8 cellular contexts compared by ENCODE assay signal in the genomic region with DNA sequence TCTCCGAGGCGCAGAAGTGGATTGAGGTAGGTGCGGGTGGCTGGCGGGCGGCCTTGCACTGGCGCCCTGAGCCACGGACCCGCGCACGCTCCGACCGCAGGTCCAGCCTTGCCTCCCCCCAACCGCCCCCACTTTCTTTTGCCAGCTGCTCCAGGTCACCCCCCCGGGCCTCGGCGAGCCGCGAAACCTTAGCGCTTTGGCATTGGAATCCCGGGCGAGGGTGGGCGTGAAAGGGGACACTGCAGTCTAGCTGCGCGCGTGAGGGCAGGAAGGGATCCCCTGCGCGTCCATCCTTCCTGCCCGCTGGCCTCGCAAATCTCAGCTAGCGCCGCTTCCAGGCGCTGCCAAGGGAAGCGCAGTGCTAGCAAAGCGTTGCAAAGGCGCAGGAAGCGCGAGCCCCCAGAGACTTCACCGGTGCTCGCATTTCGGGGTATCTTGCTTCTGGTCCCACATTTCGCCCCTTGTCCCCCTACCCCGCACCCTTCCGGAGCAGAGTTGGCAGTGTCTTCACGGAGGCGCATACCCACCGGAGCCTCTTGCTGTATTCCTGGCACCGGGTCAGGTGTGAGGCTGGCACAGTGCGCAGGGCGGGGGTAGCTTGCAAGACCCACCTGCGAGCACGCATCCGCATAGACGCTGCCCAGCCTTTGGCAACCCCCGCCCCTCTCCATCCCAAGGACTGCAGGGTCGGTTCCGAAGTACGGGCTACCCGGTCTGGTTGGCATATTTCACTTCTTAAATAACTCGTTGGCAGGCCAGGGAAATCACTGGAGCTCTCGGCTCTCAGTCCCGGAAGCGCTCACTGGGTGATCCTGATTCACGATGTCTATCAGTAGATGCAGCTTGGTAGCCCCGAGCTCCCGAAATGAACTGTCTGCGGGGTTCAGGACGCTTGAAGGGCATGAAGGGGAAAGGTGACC.
DNase-seq lines count a peak whose midpoint lies in the region; ATAC-seq and TF ChIP-seq lines count a peak whose summit lies in the region.

No MANE protein-coding gene starts in this region.

- peak overlapping the region in 16 of 21 experiments; percentile 2 to 80 (median 37) for H3K27ac ChIP-seq in skin epidermis

- peak overlapping the region; percentile 51 to 68 (median 58) for H3K4me3 ChIP-seq in skin epidermis

- CTCF ChIA-PET in MCF 10A (lab: Yijun Ruan, JAX), result interaction anchor here (0.6 to 1.5 kb wide), 4 partner anchors 42 to 680 kb away, joined by 3 to 4 read pairs (median 3); partner anchors contain the start of gene LIMCH1

- peaks cover 0 to 3% of the 10 kb centered on the region in 2 donors for H3K36me3 Mint-ChIP-seq in CD14-positive monocyte
- H3K36me3 Mint-ChIP-seq in MCF 10A (ENCODE audit: insufficient read depth, unreplicated experiment), result no peaks in the 10 kb centered on the region

- H3K27me3 Mint-ChIP-seq in CD14-positive monocyte (ENCODE audit: low read depth in 3 of 3), result peaks cover 46 to 71% (median 67%) of the 10 kb centered on the region in 3 donors
- no peaks in the 10 kb centered on the region for H3K27me3 Mint-ChIP-seq in MCF 10A (ENCODE audit: insufficient read depth, unreplicated experiment)

- intact Hi-C loops in CD14-positive monocyte (cut with micrococcal nuclease), result no loop called here
- intact Hi-C loops in MCF 10A (cut with micrococcal nuclease), result loop anchor here (1.0 to 5.0 kb wide), 3 partner anchors 116 to 301 kb away; no protein-coding TSS in a partner anchor

- TF ChIP-seq CTCF in CD14-positive monocyte (IDR thresholded peaks at IDR 0.05), result no peak
- TF ChIP-seq CTCF in MCF 10A (IDR thresholded peaks at IDR 0.05; ENCODE audit: unreplicated experiment), result no peak

- peaks cover 17% of the 10 kb centered on the region for H3K4me1 Mint-ChIP-seq in CD14-positive monocyte
- H3K4me1 Mint-ChIP-seq in MCF 10A (ENCODE audit: insufficient read depth, unreplicated experiment), result peaks cover 30% of the 10 kb centered on the region

- BruUV-seq in MCF 10A (replicated peaks; lab: Mats Ljungman, UMichigan), result no TSS peak

- POLR2A ChIA-PET in MCF 10A (lab: Yijun Ruan, JAX), result interaction anchor here (0.6 to 1.7 kb wide), 10 partner anchors 10 to 267 kb away, joined by 3 to 5 read pairs (median 3); no protein-coding TSS in a partner anchor

- H3K4me3 Mint-ChIP-seq in CD14-positive monocyte (peak overlapping the region; percentile 87 to 99), MCF 10A (ENCODE audit: unreplicated experiment) (peak overlapping the region; percentile 89)

- H3K9me3 Mint-ChIP-seq in CD14-positive monocyte, result peaks cover 0 to 14% (median 3%) of the 10 kb centered on the region in 7 donors
- no peaks in the 10 kb centered on the region for H3K9me3 Mint-ChIP-seq in MCF 10A (ENCODE audit: unreplicated experiment)

- no peak for DNase-seq in CD14-positive monocyte (ENCODE audit: low spot score)
- peak; percentile 35 for DNase-seq in LHCN-M2 (ENCODE audit: low read depth)
- peak; percentile 62 for DNase-seq in MCF 10A (ENCODE audit: unreplicated experiment)
- DNase-seq in iris pigment epithelial cell (ENCODE audit: low read depth), result peak; percentile 55

- H3K27ac Mint-ChIP-seq in CD14-positive monocyte (peak overlapping the region in 3 of 7 donors; percentile 32 to 71 (median 41)), MCF 10A (ENCODE audit: low read depth, unreplicated experiment) (peak overlapping the region; percentile 83)

- ATAC-seq in HG02678 (IDR thresholded peaks at IDR 0.05; ENCODE audit: unreplicated experiment), result no peak
- no peak for ATAC-seq in HG02981 (IDR thresholded peaks at IDR 0.05; ENCODE audit: unreplicated experiment)
- ATAC-seq in GM19397 (IDR thresholded peaks at IDR 0.05; ENCODE audit: unreplicated experiment), result no peak
